ENCODE assay signal across 7 cellular contexts in the genomic region with DNA sequence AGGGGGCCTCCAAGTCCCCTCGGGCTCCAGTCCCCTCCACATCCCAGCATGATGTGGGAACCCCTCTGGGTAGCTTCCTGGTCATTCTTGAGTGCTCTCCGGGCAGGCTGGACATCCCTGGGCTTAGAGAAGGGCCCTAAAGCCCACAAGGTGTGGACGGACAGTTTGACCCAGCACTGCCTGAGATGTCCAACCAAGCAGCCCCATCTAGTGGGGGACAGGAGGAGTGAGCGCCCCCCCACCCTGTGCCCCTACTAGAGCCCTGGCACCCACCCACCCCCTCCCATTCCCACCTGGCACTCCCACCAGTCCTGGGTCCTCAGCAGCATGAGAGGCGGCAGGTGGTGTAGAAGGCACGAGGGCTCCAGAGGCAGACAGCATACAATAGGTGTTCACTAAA. TPM values are rescaled to one million over a fixed set of nuclear protein-coding genes. Genes with fewer than 3 reads are reported as not detected.
DNase-seq lines count a peak whose midpoint lies in the region; ATAC-seq and TF ChIP-seq lines count a peak whose summit lies in the region.

No MANE protein-coding gene starts in this region.

- TF ChIP-seq CTCF in GM12865 (IDR thresholded peaks at IDR 0.05; ENCODE audit: insufficient read depth, low read depth, low read length, missing control alignments): peak; percentile 27
- peak; percentile 40 for TF ChIP-seq CTCF in OCI-LY7 (conservative IDR thresholded peaks at IDR 0.05; ENCODE audit: low read length)
- peak; percentile 49 for TF ChIP-seq CTCF in foreskin keratinocyte (conservative IDR thresholded peaks at IDR 0.05)
- TF ChIP-seq CTCF in spleen (IDR thresholded peaks at IDR 0.05 in 8 of 11, conservative IDR thresholded peaks at IDR 0.05 in 3 of 11): peak in 6 of 11 experiments; percentile 17 to 51 (median 44)

- no peak for DNase-seq in GM12865 (ENCODE audit: low read depth)
- no peak for DNase-seq in OCI-LY7 (ENCODE audit: low spot score)
- no peak for DNase-seq in foreskin keratinocyte
- DNase-seq in spleen: peak; percentile 70
- no peak for DNase-seq in GM19240 (ENCODE audit: insufficient read length, low spot score)
- no peak for DNase-seq in SIG-M5 treated with dmso at 0.1 percent for 504 hours (lab: John Stamatoyannopoulos, UW; ENCODE audit: unreplicated experiment)

- no peak overlapping the region for H3K27ac ChIP-seq in OCI-LY7 (ENCODE audit: low read depth, low read length, poor library complexity, severe bottlenecking)
- H3K27ac ChIP-seq in foreskin keratinocyte: no peak overlapping the region
- H3K27ac ChIP-seq in spleen: no peak overlapping the region

- no TSS peak for BruUV-seq in OCI-LY7 (replicated peaks; lab: Mats Ljungman, UMichigan)

- intact Hi-C loops in OCI-LY7 (cut with micrococcal nuclease; ENCODE audit: unreplicated experiment): no loop called here
- intact Hi-C loops in spleen (cut with DNase I; ENCODE audit: low total_unique reads): no loop called here

- H3K4me2 ChIP-seq in OCI-LY7 (ENCODE audit: low read length): no peak overlapping the region

- no peak overlapping the region for H3K4me3 ChIP-seq in GM12865 (ENCODE audit: low read depth, low read length)
- no peak overlapping the region for H3K4me3 ChIP-seq in OCI-LY7 (ENCODE audit: low read depth, low read length, poor library complexity, severe bottlenecking)
- no peak overlapping the region for H3K4me3 ChIP-seq in spleen

- H3K4me1 ChIP-seq in OCI-LY7 (ENCODE audit: insufficient read depth, low read length, poor library complexity, severe bottlenecking) (no peaks in the 10 kb centered on the region), foreskin keratinocyte (peaks cover 22% of the 10 kb centered on the region), spleen (peaks cover 0 to 3% (median 0%) of the 10 kb centered on the region in 6 donors)

- WGBS in spleen, 5 donors: 45 to 79% (median 74%) methylated on average over 2 to 6 of the region's 6 CpGs

- no peaks in the 10 kb centered on the region for H4K20me1 ChIP-seq in OCI-LY7 (ENCODE audit: insufficient read depth, low read length)

- TF ChIP-seq POLR2A in spleen (IDR thresholded peaks at IDR 0.05): no peak

- H3K9me3 ChIP-seq in OCI-LY7 (ENCODE audit: low read length): no peaks in the 10 kb centered on the region
- H3K9me3 ChIP-seq in spleen: no peaks in the 10 kb centered on the region

- no peaks in the 10 kb centered on the region for H3K27me3 ChIP-seq in foreskin keratinocyte
- H3K27me3 ChIP-seq in spleen (replicated peaks in 1 of 7): no peaks in the 10 kb centered on the region

- CTCF ChIA-PET in OCI-LY7 (lab: Charles Lee; ENCODE audit: unreplicated experiment): no interaction called here

- H3K79me2 ChIP-seq in OCI-LY7 (ENCODE audit: insufficient read depth, low read depth, low read length): no peaks in the 10 kb centered on the region

- no peaks in the 10 kb centered on the region for H3K9me2 ChIP-seq in OCI-LY7 (ENCODE audit: insufficient read depth, low read length)

- H2AFZ ChIP-seq in OCI-LY7 (ENCODE audit: low read length): no peak overlapping the region

- POLR2A ChIA-PET in OCI-LY7 (lab: Charles Lee): interaction anchor here (0.6 kb wide), 1 partner anchor 98 kb away, joined by 3 read pairs; no protein-coding TSS in a partner anchor

- no peak for ATAC-seq in foreskin keratinocyte
- no peak for ATAC-seq in GM18868 (IDR thresholded peaks at IDR 0.05; ENCODE audit: unreplicated experiment)

- H3K36me3 ChIP-seq in OCI-LY7 (ENCODE audit: insufficient read depth, low read length): no peaks in the 10 kb centered on the region
- no peaks in the 10 kb centered on the region for H3K36me3 ChIP-seq in spleen

RNA-seq across cellular contexts. Expression of a gene that starts 45.9 kb away (rescaled TPM):
- total RNA-seq in OCI-LY7 (2014; rRNA removed; shearing (Covaris generic)): not detected in 2 replicates
- total RNA-seq in OCI-LY7 (2022): not detected in 2 replicates
- total RNA-seq in foreskin keratinocyte: 5.9 and 6.4 TPM in 2 replicates
- polyA plus RNA-seq in foreskin keratinocyte: 4.1 and 5.1 TPM in 2 replicates
- total RNA-seq in spleen: under 1 TPM in 5 of 7 donors, not detected in 2; 0.07 to 0.36 (median 0.19) TPM
- polyA plus RNA-seq in spleen: under 1 TPM; 0.10 to 0.33 (median 0.23) TPM
